Comparison of ENCODE assay signal across 9 cellular contexts in genomic region chr19:29724102-29724641, GRCh38. TPM values are rescaled to one million over a fixed set of nuclear protein-coding genes. Genes with fewer than 3 reads are reported as not detected.
DNase-seq lines count a peak whose midpoint lies in the region; ATAC-seq and TF ChIP-seq lines count a peak whose summit lies in the region.
"Had no signal": no experiment of that assay in that cellular context is flagged by ENCODE, and none has a peak within 500 bp of the region (broad histone marks: within the 10 kb centered on the region; RNA-seq: fewer than 3 reads in every experiment).

No MANE protein-coding gene starts in this region.

- ATAC-seq in Panc1 (peak; percentile 64), body of pancreas (no peak)

- H3K27me3 ChIP-seq in Panc1 (ENCODE audit: control insufficient read depth, insufficient read depth, low read length) (no peaks in the 10 kb centered on the region), body of pancreas (peaks cover 0 to 6% of the 10 kb centered on the region in 2 donors)

- H3K4me3 ChIP-seq in Panc1 (ENCODE audit: low read depth in 2 of 2, low read length in 2 of 2) (peak overlapping the region; percentile 31 to 48), body of pancreas (no peak overlapping the region)

- H3K9me3 ChIP-seq in Panc1 (ENCODE audit: control insufficient read depth, insufficient read depth, low read depth, low read length) (no peaks in the 10 kb centered on the region), body of pancreas (no peaks in the 10 kb centered on the region)

- H3K36me3 ChIP-seq in Panc1 (ENCODE audit: control insufficient read depth, insufficient read depth, low read length): no peaks in the 10 kb centered on the region
- H3K36me3 ChIP-seq in body of pancreas (replicated peaks in 1 of 2; ENCODE audit: insufficient read depth in 1 of 2, low read depth in 2 of 2): no peaks in the 10 kb centered on the region

- H3K27ac Mint-ChIP-seq in dendritic cell treated with granulocyte-macrophage colony-stimulating factor and Interleukin-4, amounts not matched to agents 40 ng/mL and 50 ng/mL, for 4 days: no peak overlapping the region
- H3K27ac Mint-ChIP-seq in nephron: peak overlapping the region in 2 of 3 experiments; percentile 61 to 88
- H3K27ac Mint-ChIP-seq: IgD-negative memory B cell had no signal

- CTCF ChIA-PET in Panc1 (lab: Charles Lee): no interaction called here

- intact Hi-C loops in Panc1 (cut with micrococcal nuclease; ENCODE audit: unreplicated experiment) (no loop called here), body of pancreas (cut with DNase I) (no loop called here)
- intact Hi-C loops in dendritic cell treated with granulocyte-macrophage colony-stimulating factor and Interleukin-4, amounts not matched to agents 40 ng/mL and 50 ng/mL, for 4 days (cut with micrococcal nuclease): no loop called here

- H3K4me1 ChIP-seq in Panc1 (ENCODE audit: control insufficient read depth, insufficient read depth, low read length) (no peaks in the 10 kb centered on the region), body of pancreas (peaks cover 7% of the 10 kb centered on the region)

- H3K27me3 Mint-ChIP-seq in dendritic cell treated with granulocyte-macrophage colony-stimulating factor and Interleukin-4, amounts not matched to agents 40 ng/mL and 50 ng/mL, for 4 days: peaks cover 38% of the 10 kb centered on the region
- peaks cover 18% of the 10 kb centered on the region for H3K27me3 Mint-ChIP-seq in nephron (ENCODE audit: low read depth)

- DNase-seq in GF-D8 (lab: John Stamatoyannopoulos, UW) (peak; percentile 64), Panc1 (ENCODE audit: low read depth, low spot score) (no peak), islet precursor cell (no peak), ureter (ENCODE audit: low spot score) (no peak), body of pancreas (no peak), mucosa of gallbladder (ENCODE audit: low spot score) (no peak)

- POLR2A ChIA-PET in Panc1 (lab: Charles Lee): no interaction called here

- no peaks in the 10 kb centered on the region for H3K9me3 Mint-ChIP-seq in dendritic cell treated with granulocyte-macrophage colony-stimulating factor and Interleukin-4, amounts not matched to agents 40 ng/mL and 50 ng/mL, for 4 days
- no peaks in the 10 kb centered on the region for H3K9me3 Mint-ChIP-seq in nephron

- TF ChIP-seq CTCF in Panc1 (IDR thresholded peaks at IDR 0.05): no peak
- no peak for TF ChIP-seq CTCF in nephron (IDR thresholded peaks at IDR 0.05; ENCODE audit: unreplicated experiment in 3 of 3)
- TF ChIP-seq CTCF in body of pancreas (IDR thresholded peaks at IDR 0.05): no peak

- H3K4me1 Mint-ChIP-seq in dendritic cell treated with granulocyte-macrophage colony-stimulating factor and Interleukin-4, amounts not matched to agents 40 ng/mL and 50 ng/mL, for 4 days (ENCODE audit: low read depth): peaks cover 8% of the 10 kb centered on the region
- peaks cover 9% of the 10 kb centered on the region for H3K4me1 Mint-ChIP-seq in nephron

- H3K4me3 Mint-ChIP-seq in dendritic cell treated with granulocyte-macrophage colony-stimulating factor and Interleukin-4, amounts not matched to agents 40 ng/mL and 50 ng/mL, for 4 days: peak overlapping the region; percentile 30
- H3K4me3 Mint-ChIP-seq in nephron: peak overlapping the region; percentile 77 to 84 (median 83)

- in situ Hi-C loops in Panc1 (cut with HindIII; ENCODE audit: low pct_unique_long_range_greater_than_20kb, low sequenced_read_pairs): no loop called here

- H3K36me3 Mint-ChIP-seq in dendritic cell treated with granulocyte-macrophage colony-stimulating factor and Interleukin-4, amounts not matched to agents 40 ng/mL and 50 ng/mL, for 4 days (ENCODE audit: low read depth): no peaks in the 10 kb centered on the region
- no peaks in the 10 kb centered on the region for H3K36me3 Mint-ChIP-seq in nephron (ENCODE audit: low read depth)

- 1 to 3% methylated on average over 18 to 39 of the region's 39 CpGs for WGBS in body of pancreas, 2 donors

- BruUV-seq in Panc1 (replicated peaks; lab: Mats Ljungman, UMichigan): no TSS peak

- no peak overlapping the region for H3K27ac ChIP-seq in Panc1 (ENCODE audit: low read length)
- H3K27ac ChIP-seq in body of pancreas: no peak overlapping the region

- no peak for TF ChIP-seq POLR2A in body of pancreas (IDR thresholded peaks at IDR 0.05)

RNA-seq across cellular contexts. Expression of gene C19orf12, which starts 9.1 kb away (rescaled TPM):
- total RNA-seq in Panc1 (2021; ENCODE audit: unreplicated experiment): 43.4 TPM
- polyA plus RNA-seq in Panc1 (2012; ENCODE audit: insufficient read length): 46.7 TPM
- total RNA-seq in ureter: 25.4 TPM
- 10 to 100 TPM; 18.2 to 23.7 TPM for total RNA-seq in body of pancreas
- 22.8 TPM for total RNA-seq in mucosa of gallbladder

RNA-seq across cellular contexts. Expression of gene PLEKHF1, which starts 58.9 kb away (rescaled TPM):
- total RNA-seq in Panc1 (2021; ENCODE audit: unreplicated experiment): 22.4 TPM
- polyA plus RNA-seq in Panc1 (2012; ENCODE audit: insufficient read length): 31.8 TPM
- total RNA-seq in ureter: 27.1 TPM
- 10 to 100 TPM; 13.5 to 16.5 TPM for total RNA-seq in body of pancreas
- total RNA-seq in mucosa of gallbladder: 15.7 TPM

Comparison
In these comparisons a context has a peak if more than half of its experiments do, and no peak if none do; other contexts are left out.
1. H3K4me3 ChIP-seq: peak in Panc1 (2 of 2); none in body of pancreas (0 of 2).